In the genomic region with DNA sequence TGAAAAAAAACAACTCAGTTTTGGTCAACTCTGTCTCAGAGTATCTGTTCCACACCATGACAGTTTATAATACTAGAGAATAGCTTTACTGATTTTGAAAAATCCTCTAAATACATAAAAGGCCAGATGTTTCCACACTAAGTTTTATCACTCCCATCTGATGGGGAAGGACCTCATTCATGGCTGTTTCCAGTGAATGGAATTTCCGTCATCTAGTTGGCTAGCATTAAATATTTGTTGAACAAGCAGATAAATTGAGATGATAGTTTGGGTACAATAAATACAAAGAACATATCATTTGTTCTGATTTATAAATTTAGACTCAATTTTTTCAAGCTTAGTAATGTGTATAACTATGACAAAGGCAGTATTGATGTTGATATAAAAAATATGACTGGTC, we compare ENCODE assay signal across 25 cellular contexts.
DNase-seq lines count a peak whose midpoint lies in the region; ATAC-seq, FAIRE-seq and TF ChIP-seq lines count a peak whose summit lies in the region.
"Had no signal": no experiment of that assay in that cellular context is flagged by ENCODE, and none has a peak within 500 bp of the region (broad histone marks: within the 10 kb centered on the region; RNA-seq: fewer than 3 reads in every experiment).

No MANE protein-coding gene starts in this region.

- H3K4me3 ChIP-seq in SU-DHL-6 (ENCODE audit: insufficient read depth, low read length, poor library complexity, severe bottlenecking), result no peak overlapping the region
- H3K4me3 ChIP-seq: A549; BLaER1 treated with 17β-estradiol and CSF1 and Interleukin-3, amounts not matched to agents 10 nM and 100 nM; GM12878; GM23338 had no signal

- H3F3A ChIP-seq in SU-DHL-6 (ENCODE audit: insufficient read depth), result peaks cover 6% of the 10 kb centered on the region

- no peaks in the 10 kb centered on the region for H3K27me3 Mint-ChIP-seq in glutamatergic neuron (ENCODE audit: unreplicated experiment)
- H3K27me3 Mint-ChIP-seq: CD4-positive, alpha-beta T cell had no signal

- H3K27me3 ChIP-seq in SU-DHL-6 (ENCODE audit: low read length), result no peaks in the 10 kb centered on the region
- H3K27me3 ChIP-seq: BE2C; BLaER1 treated with 17β-estradiol and CSF1 and Interleukin-3, amounts not matched to agents 10 nM and 100 nM had no signal

- no peak for ATAC-seq in GM19328 (IDR thresholded peaks at IDR 0.05; ENCODE audit: unreplicated experiment)
- ATAC-seq: A549, GM12878, GM23338, HCT116 had no signal

- peak; percentile 59 for FAIRE-seq in endometrium (lab: Jason Lieb, UNC)
- FAIRE-seq: A549, D721Med, GM12878, GM19239 had no signal

- TF ChIP-seq CTCF in SU-DHL-6 (IDR thresholded peaks at IDR 0.05; ENCODE audit: insufficient read depth, low read length, poor library complexity, severe bottlenecking) (no peak), glutamatergic neuron (IDR thresholded peaks at IDR 0.05; ENCODE audit: partially characterized antibody, unreplicated experiment) (no peak)

- H3K9me3 ChIP-seq in SU-DHL-6 (ENCODE audit: insufficient read depth, low read length), result no peaks in the 10 kb centered on the region
- H3K9me3 ChIP-seq: A549; BE2C; BLaER1 treated with 17β-estradiol and CSF1 and Interleukin-3, amounts not matched to agents 10 nM and 100 nM had no signal

- no peaks in the 10 kb centered on the region for H3K36me3 ChIP-seq in SU-DHL-6 (ENCODE audit: low read length)
- H3K36me3 ChIP-seq: BE2C; BLaER1 treated with 17β-estradiol and CSF1 and Interleukin-3, amounts not matched to agents 10 nM and 100 nM had no signal

- peak overlapping the region; percentile 15 for H2AFZ ChIP-seq in SU-DHL-6 (ENCODE audit: low read depth, low read length, severe bottlenecking)
- H2AFZ ChIP-seq: GM23338 had no signal

- H4K20me1 ChIP-seq in SU-DHL-6 (ENCODE audit: low read depth, low read length), result no peaks in the 10 kb centered on the region
- H4K20me1 ChIP-seq: BLaER1 treated with 17β-estradiol and CSF1 and Interleukin-3, amounts not matched to agents 10 nM and 100 nM had no signal

- no peaks in the 10 kb centered on the region for H3K36me3 Mint-ChIP-seq in glutamatergic neuron (ENCODE audit: unreplicated experiment)
- H3K36me3 Mint-ChIP-seq: CD14-positive monocyte; CD8-positive, alpha-beta memory T cell had no signal

- no peak overlapping the region for H3K27ac Mint-ChIP-seq in glutamatergic neuron (ENCODE audit: unreplicated experiment)
- H3K27ac Mint-ChIP-seq: CD14-positive monocyte; CD4-positive, alpha-beta T cell; CD8-positive, alpha-beta memory T cell; GM23338; H9 had no signal

- DNase-seq in glutamatergic neuron, result no peak
- DNase-seq in activated CD4-positive, alpha-beta T cell treated with anti-CD3 and anti-CD28 coated beads, Interleukin-2, amount 50 U/mL, for 1 hour, result no peak
- DNase-seq in pons (ENCODE audit: low spot score), result no peak
- DNase-seq: 8988T; ACHN; AML-193; BE2C; CD4-positive, alpha-beta T cell; CD8-positive, alpha-beta memory T cell; DMS 273 treated with DMSO at 0.1 percent for 48 hours; DMS79; EL; GDM1; H9 had no signal

- peak overlapping the region; percentile 12 for H3K4me3 Mint-ChIP-seq in glutamatergic neuron (ENCODE audit: unreplicated experiment)
- H3K4me3 Mint-ChIP-seq: CD14-positive monocyte; CD4-positive, alpha-beta T cell; CD8-positive, alpha-beta memory T cell; GM23338; H9 had no signal

- no peaks in the 10 kb centered on the region for H3K9me3 Mint-ChIP-seq in glutamatergic neuron (ENCODE audit: unreplicated experiment)
- H3K9me3 Mint-ChIP-seq: CD4-positive, alpha-beta T cell; GM23338; H9 had no signal

- no peak overlapping the region for H3K4me2 ChIP-seq in SU-DHL-6 (ENCODE audit: low read depth, low read length, poor library complexity, severe bottlenecking)
- H3K4me2 ChIP-seq: A549; BLaER1 treated with 17β-estradiol and CSF1 and Interleukin-3, amounts not matched to agents 10 nM and 100 nM; GM23338 had no signal

- no peaks in the 10 kb centered on the region for H3K79me2 ChIP-seq in SU-DHL-6 (ENCODE audit: insufficient read depth, low read length)

- peaks cover 15% of the 10 kb centered on the region for H3K4me1 Mint-ChIP-seq in glutamatergic neuron (ENCODE audit: low read depth, unreplicated experiment)
- H3K4me1 Mint-ChIP-seq: CD14-positive monocyte; CD8-positive, alpha-beta memory T cell; GM23338 had no signal

- H3K9me2 ChIP-seq in SU-DHL-6 (replicated peaks; ENCODE audit: insufficient read depth, low read length), result no peaks in the 10 kb centered on the region; the same call in 1 of the 2 replicates

- H3K9ac ChIP-seq in SU-DHL-6 (ENCODE audit: low read length), result no peak overlapping the region
- H3K9ac ChIP-seq: BLaER1 treated with 17β-estradiol and CSF1 and Interleukin-3, amounts not matched to agents 10 nM and 100 nM had no signal

- H3K27ac ChIP-seq in SU-DHL-6 (ENCODE audit: low read depth, low read length), result no peak overlapping the region
- H3K27ac ChIP-seq: A549; BLaER1 treated with 17β-estradiol and CSF1 and Interleukin-3, amounts not matched to agents 10 nM and 100 nM had no signal
